ENCODE assay signal across 8 cellular contexts in the genomic region with DNA sequence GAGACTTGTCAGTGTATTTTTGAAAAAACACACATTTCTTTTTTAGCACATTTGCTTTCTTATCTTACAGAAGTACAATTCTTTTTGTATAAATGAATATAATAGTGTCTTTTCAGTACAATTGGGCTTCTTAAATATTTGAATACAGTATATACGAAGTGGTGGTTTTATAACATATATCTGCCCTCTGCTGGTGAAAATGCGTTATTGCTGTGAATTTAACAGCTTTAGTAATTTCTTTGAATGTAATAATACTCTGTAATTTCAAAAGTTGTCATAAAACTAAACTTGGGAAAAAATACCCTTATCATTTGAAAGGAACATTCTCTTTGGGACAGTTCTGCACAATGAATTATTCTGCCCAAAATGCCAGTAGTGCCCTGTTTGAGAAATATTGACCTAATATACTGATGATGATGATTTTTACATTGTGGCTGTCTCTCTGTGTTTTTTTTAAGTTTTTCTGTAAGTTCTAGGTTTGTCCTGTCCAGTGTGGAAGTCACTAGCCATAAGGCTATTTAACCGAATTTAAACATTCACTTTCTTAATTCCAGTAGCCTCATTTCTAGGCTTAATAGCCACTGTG. TPM values are rescaled to one million over a fixed set of nuclear protein-coding genes. Genes with fewer than 3 reads are reported as not detected.
DNase-seq lines count a peak whose midpoint lies in the region; ATAC-seq and TF ChIP-seq lines count a peak whose summit lies in the region.

No MANE protein-coding gene starts in this region.

- peaks cover 4% of the 10 kb centered on the region for H3K27me3 Mint-ChIP-seq in endodermal cell (ENCODE audit: insufficient read depth)
- H3K27me3 Mint-ChIP-seq in activated T-cell treated with anti-CD3 and anti-CD28 coated beads, Interleukin-2, amount 50 U/mL, for 72 hours (ENCODE audit: low read depth): no peaks in the 10 kb centered on the region

- H3K9me2 ChIP-seq in DOHH2 (replicated peaks; ENCODE audit: control insufficient read depth, low read length) (no peaks in the 10 kb centered on the region), neural cell (ENCODE audit: insufficient read depth, low read length) (no peaks in the 10 kb centered on the region)

- peak; percentile 61 for ATAC-seq in HG02678 (IDR thresholded peaks at IDR 0.05; ENCODE audit: unreplicated experiment)
- ATAC-seq in activated T-cell treated with anti-CD3 and anti-CD28 coated beads, Interleukin-2, amount 50 U/mL, for 72 hours (replicated peaks in 1 of 2): no peak

- peaks cover 9% of the 10 kb centered on the region for H3K36me3 Mint-ChIP-seq in endodermal cell (ENCODE audit: low read depth)
- peaks cover 4 to 8% of the 10 kb centered on the region in 2 donors for H3K36me3 Mint-ChIP-seq in activated T-cell treated with anti-CD3 and anti-CD28 coated beads, Interleukin-2, amount 50 U/mL, for 72 hours (ENCODE audit: insufficient read depth in 2 of 2)

- TF ChIP-seq RAD21 in neural cell (conservative IDR thresholded peaks at IDR 0.05): peak; percentile 73

- no peak overlapping the region for H3K4me2 ChIP-seq in DOHH2 (ENCODE audit: low read length)
- H3K4me2 ChIP-seq in neural cell (ENCODE audit: low read length): no peak overlapping the region

- H4K20me1 ChIP-seq in DOHH2 (ENCODE audit: control insufficient read depth, insufficient read depth, low read depth, low read length): peaks cover 4% of the 10 kb centered on the region; the same call in 1 of the 2 replicates
- H4K20me1 ChIP-seq in neural cell (ENCODE audit: insufficient read depth): no peaks in the 10 kb centered on the region

- H2AFZ ChIP-seq in neural cell (ENCODE audit: low read depth, low read length): no peak overlapping the region

- no peak overlapping the region for H3K4me3 Mint-ChIP-seq in endodermal cell
- H3K4me3 Mint-ChIP-seq in activated T-cell treated with anti-CD3 and anti-CD28 coated beads, Interleukin-2, amount 50 U/mL, for 72 hours: no peak overlapping the region

- H3K4me1 ChIP-seq in DOHH2 (ENCODE audit: control insufficient read depth, low read length) (no peaks in the 10 kb centered on the region), Peyer's patch (peaks cover 0 to 9% (median 0%) of the 10 kb centered on the region in 4 donors), endodermal cell (ENCODE audit: control insufficient read depth, insufficient read depth, low read length) (peaks cover 11% of the 10 kb centered on the region)

- DNase-seq in Peyer's patch (no peak), endodermal cell (no peak), activated T-cell treated with anti-CD3 and anti-CD28 coated beads for 4 hours (no peak)
- no peak for DNase-seq in activated T-cell treated with anti-CD3 and anti-CD28 coated beads, Interleukin-2, amount 50 U/mL, for 72 hours
- no peak for DNase-seq in activated T-cell treated with anti-CD3 and anti-CD28 coated beads, Interleukin-2, amount 50 U/mL, for 48 hours

- H3K79me2 ChIP-seq in DOHH2 (ENCODE audit: control insufficient read depth, low read length) (peaks cover 74% of the 10 kb centered on the region), neural cell (replicated peaks; ENCODE audit: insufficient read depth, low read length) (peaks cover 29% of the 10 kb centered on the region)

- H3K36me3 ChIP-seq in DOHH2 (ENCODE audit: control insufficient read depth, low read length) (no peaks in the 10 kb centered on the region), Peyer's patch (no peaks in the 10 kb centered on the region), endodermal cell (ENCODE audit: control insufficient read depth, insufficient read depth, low read length) (no peaks in the 10 kb centered on the region), neural cell (ENCODE audit: insufficient read depth, low read length) (no peaks in the 10 kb centered on the region)

- H3K4me3 ChIP-seq in DOHH2 (ENCODE audit: low read length) (no peak overlapping the region), Peyer's patch (no peak overlapping the region), endodermal cell (ENCODE audit: low read length) (no peak overlapping the region), neural cell (ENCODE audit: low read length) (no peak overlapping the region)

- H3K4me1 Mint-ChIP-seq in endodermal cell: peaks cover 26% of the 10 kb centered on the region
- peaks cover 28% of the 10 kb centered on the region for H3K4me1 Mint-ChIP-seq in activated T-cell treated with anti-CD3 and anti-CD28 coated beads, Interleukin-2, amount 50 U/mL, for 72 hours (ENCODE audit: low read depth)

- peak; percentile 81 for TF ChIP-seq CTCF in DOHH2 (IDR thresholded peaks at IDR 0.05; ENCODE audit: low read depth, low read length, poor library complexity, severe bottlenecking)
- peak; percentile 56 to 83 (median 76) for TF ChIP-seq CTCF in Peyer's patch (IDR thresholded peaks at IDR 0.05)
- peak; percentile 91 for TF ChIP-seq CTCF in endodermal cell (conservative IDR thresholded peaks at IDR 0.05)
- TF ChIP-seq CTCF in neural cell (IDR thresholded peaks at IDR 0.05; ENCODE audit: poor library complexity, severe bottlenecking): peak; percentile 74

- H3K9ac ChIP-seq in endodermal cell (ENCODE audit: extremely low read depth, low read length, poor library complexity, severe bottlenecking): no peak overlapping the region
- no peak overlapping the region for H3K9ac ChIP-seq in neural cell (ENCODE audit: low read length)

- H3F3A ChIP-seq in DOHH2 (ENCODE audit: control insufficient read depth, insufficient read depth) (no peaks in the 10 kb centered on the region), neural cell (ENCODE audit: insufficient read depth, low read length, poor library complexity, severe bottlenecking) (no peaks in the 10 kb centered on the region)

- TF ChIP-seq EP300 in neural cell (conservative IDR thresholded peaks at IDR 0.05; ENCODE audit: poor library complexity, severe bottlenecking): no peak

- TF ChIP-seq POLR2A in Peyer's patch (IDR thresholded peaks at IDR 0.05): no peak

- WGBS in endodermal cell (ENCODE audit: insufficient coverage in 1 of 2, insufficient read length in 1 of 2), 2 experiments: 63% methylated on average over 1 of the region's 3 CpGs; no CpG with 5 or more reads in 1 of the 2 experiments

- H3K27me3 ChIP-seq in DOHH2 (ENCODE audit: control insufficient read depth, low read length) (no peaks in the 10 kb centered on the region), Peyer's patch (no peaks in the 10 kb centered on the region), endodermal cell (ENCODE audit: control insufficient read depth, insufficient read depth, low read length, poor library complexity, severe bottlenecking) (no peaks in the 10 kb centered on the region), neural cell (ENCODE audit: insufficient read depth, low read depth, low read length) (no peaks in the 10 kb centered on the region)

- peaks cover 10% of the 10 kb centered on the region for H3K9me3 Mint-ChIP-seq in endodermal cell
- peaks cover 4 to 5% of the 10 kb centered on the region in 2 donors for H3K9me3 Mint-ChIP-seq in activated T-cell treated with anti-CD3 and anti-CD28 coated beads, Interleukin-2, amount 50 U/mL, for 72 hours

- H3K9me3 ChIP-seq in DOHH2 (ENCODE audit: control insufficient read depth, insufficient read depth, low read length) (no peaks in the 10 kb centered on the region), Peyer's patch (no peaks in the 10 kb centered on the region), endodermal cell (ENCODE audit: control insufficient read depth, low read length) (peaks cover 5% of the 10 kb centered on the region), neural cell (ENCODE audit: low read length) (no peaks in the 10 kb centered on the region)

- H3K27ac ChIP-seq in DOHH2 (ENCODE audit: low read depth, low read length): no peak overlapping the region
- no peak overlapping the region for H3K27ac ChIP-seq in Peyer's patch
- no peak overlapping the region for H3K27ac ChIP-seq in endodermal cell (ENCODE audit: low read depth, low read length)
- H3K27ac ChIP-seq in neural cell (ENCODE audit: low read length): no peak overlapping the region

- H3K27ac Mint-ChIP-seq in endodermal cell: no peak overlapping the region
- H3K27ac Mint-ChIP-seq in activated T-cell treated with anti-CD3 and anti-CD28 coated beads, Interleukin-2, amount 50 U/mL, for 72 hours: no peak overlapping the region

TF ChIP-seq in neural cell, 6 proteins besides CTCF, POLR2A, EP300 and RAD21:
- TF ChIP-seq EZH2 (IDR thresholded peaks at IDR 0.05; ENCODE audit: borderline replicate concordance, insufficient read depth, low read length, poor library complexity, severe bottlenecking): no peak
- no peak for TF ChIP-seq TAF1 (IDR thresholded peaks at IDR 0.05; ENCODE audit: low read depth)
- no peak for TF ChIP-seq POLR2AphosphoS5 (IDR thresholded peaks at IDR 0.05)
- TF ChIP-seq SMC3 (conservative IDR thresholded peaks at IDR 0.05; ENCODE audit: poor library complexity): peak; percentile 80
- no peak for TF ChIP-seq MXI1 (conservative IDR thresholded peaks at IDR 0.05; ENCODE audit: poor library complexity, severe bottlenecking)

RNA-seq across cellular contexts. Expression of a gene that starts 19.0 kb away (rescaled TPM):
- total RNA-seq in Peyer's patch: 10 to 100 TPM; 23.1 to 48.9 (median 42.1) TPM
- total RNA-seq in endodermal cell: 10 to 100 TPM; 36.6 to 49.4 TPM
- 51.1 TPM for polyA plus RNA-seq in endodermal cell (2013, experiment 1 of 2)
- polyA plus RNA-seq in endodermal cell (2013, experiment 2 of 2): 53.5 TPM
- 43.6 and 43.7 TPM in 2 replicates for polyA plus RNA-seq in neural cell
- polyA minus RNA-seq in neural cell: 64.5 and 66.6 TPM in 2 replicates
- 10 to 100 TPM; 28.9 to 30.9 TPM for total RNA-seq in activated T-cell treated with anti-CD3 and anti-CD28 coated beads, Interleukin-2, amount 50 U/mL, for 72 hours
